Comparison of ENCODE assay signal across 2 cellular contexts in genomic region chr15:45589296-45589695, GRCh38.
TF ChIP-seq lines count a peak whose summit lies in the region.

No MANE protein-coding gene starts in this region.

TF ChIP-seq in SK-N-SH, 30 proteins besides CTCF, POLR2A, EP300 and RAD21 (continued from another document):
- TF ChIP-seq PBX3 (IDR thresholded peaks at IDR 0.05) (no peak), NFIC (IDR thresholded peaks at IDR 0.05; ENCODE audit: borderline replicate concordance) (no peak), NRF1 (IDR thresholded peaks at IDR 0.05; ENCODE audit: low read depth, low read length) (no peak), ELF1 (IDR thresholded peaks at IDR 0.05) (no peak), ZBTB33 (IDR thresholded peaks at IDR 0.05; ENCODE audit: borderline replicate concordance, low read depth) (no peak), GATA2 (CRISPR knock-in tag; IDR thresholded peaks at IDR 0.05) (no peak), FOXM1 (IDR thresholded peaks at IDR 0.05; ENCODE audit: low read depth) (no peak)

TF ChIP-seq in SK-N-SH treated with all-trans-retinoic acid at 6 μM for 48 hours, 23 proteins besides CTCF, POLR2A, EP300 and RAD21 (continued from another document):
- TF ChIP-seq TSHZ2 (CRISPR knock-in tag; IDR thresholded peaks at IDR 0.05) (no peak), PPARA (CRISPR knock-in tag; IDR thresholded peaks at IDR 0.05; ENCODE audit: borderline replicate concordance) (no peak), ARNTL (CRISPR knock-in tag; IDR thresholded peaks at IDR 0.05; ENCODE audit: borderline replicate concordance, low read depth) (no peak), POU6F1 (CRISPR knock-in tag; IDR thresholded peaks at IDR 0.05; ENCODE audit: borderline replicate concordance, low read depth) (no peak), CREB5 (CRISPR knock-in tag; IDR thresholded peaks at IDR 0.05; ENCODE audit: low read depth) (no peak)
TF ChIP-seq in SK-N-SH treated with all-trans-retinoic acid at 6 μM for 48 hours: peak in this region for 0.
